1 cellular context compared by ENCODE assay signal in genomic region chr2:97590515-97591394, GRCh38.
A peak's percentile ranks its signal among the peaks of the same experiment; 100 is the strongest.
TF ChIP-seq lines count a peak whose summit lies in the region.
"Not testable (repeated sequence)": the region's sequence is repeated elsewhere in the genome, so short reads cannot be mapped to it uniquely, and the experiment has no call there.

No MANE protein-coding gene starts in this region.

TF ChIP-seq in HepG2, 621 proteins besides CTCF, POLR2A, EP300 and RAD21 (continued from another document and continues in another):
- peak; percentile 60; the same call in 1 of the 2 replicates for TF ChIP-seq ERF (CRISPR knock-in tag; IDR thresholded peaks at IDR 0.05)
- peak; percentile 83 for TF ChIP-seq ZFX (CRISPR knock-in tag; IDR thresholded peaks at IDR 0.05; ENCODE audit: low read depth)
- TF ChIP-seq HNRNPLL (IDR thresholded peaks at IDR 0.05; ENCODE audit: low read depth, low read length, poor library complexity, severe bottlenecking), result peak; percentile 95
- peak; percentile 36; the same call in 1 of the 2 replicates for TF ChIP-seq ZFP91 (CRISPR knock-in tag; IDR thresholded peaks at IDR 0.05; ENCODE audit: borderline replicate concordance)
- 0 out of 2 replicates have a peak, but pooled peaks have one; percentile 45 for TF ChIP-seq BCL3 (CRISPR knock-in tag; IDR thresholded peaks at IDR 0.05)
- TF ChIP-seq KLF16 (CRISPR knock-in tag; IDR thresholded peaks at IDR 0.05), result peak in 1 of 2 experiments; percentile 50; a peak in 1 of 4 replicates
- TF ChIP-seq FOXP1 (IDR thresholded peaks at IDR 0.05), result not testable (repeated sequence)
- TF ChIP-seq FOXP1 (CRISPR knock-in tag; IDR thresholded peaks at IDR 0.05), result peak; percentile 16; the same call in 1 of the 2 replicates
- TF ChIP-seq YEATS2 (CRISPR knock-in tag; IDR thresholded peaks at IDR 0.05; ENCODE audit: borderline replicate concordance), result peak; percentile 57; the same call in 1 of the 2 replicates
- TF ChIP-seq GATAD1 (CRISPR knock-in tag; IDR thresholded peaks at IDR 0.05), result 0 out of 2 replicates have a peak, but pooled peaks have one; percentile 42
- peak; percentile 35; the same call in 1 of the 2 replicates for TF ChIP-seq SIN3B (IDR thresholded peaks at IDR 0.05; ENCODE audit: low read length)
- TF ChIP-seq HMGXB4 (CRISPR knock-in tag; IDR thresholded peaks at IDR 0.05; ENCODE audit: borderline replicate concordance in 1 of 2, low read depth in 1 of 2), result peak; percentile 85 to 93; a peak in 3 of 4 replicates
- TF ChIP-seq TFDP1 (CRISPR knock-in tag; IDR thresholded peaks at IDR 0.05; ENCODE audit: borderline replicate concordance), result peak; percentile 46; the same call in 1 of the 2 replicates
- peak; percentile 9; the same call in 1 of the 2 replicates for TF ChIP-seq ZNF570 (CRISPR knock-in tag; IDR thresholded peaks at IDR 0.05; ENCODE audit: borderline replicate concordance)
- peak; percentile 49; the same call in 1 of the 2 replicates for TF ChIP-seq RBFOX2 (IDR thresholded peaks at IDR 0.05; ENCODE audit: low read depth, low read length)
- peak; percentile 54; the same call in 1 of the 2 replicates for TF ChIP-seq ZNF839 (CRISPR knock-in tag; IDR thresholded peaks at IDR 0.05; ENCODE audit: borderline replicate concordance)
- 0 out of 2 replicates have a peak, but pooled peaks have one; percentile 67 for TF ChIP-seq SMAD3 (CRISPR knock-in tag; IDR thresholded peaks at IDR 0.05)
- TF ChIP-seq ZNF24 (IDR thresholded peaks at IDR 0.05), result peak; percentile 48; the same call in 1 of the 2 replicates
- peak; percentile 2; the same call in 1 of the 2 replicates for TF ChIP-seq ISL2 (CRISPR knock-in tag; IDR thresholded peaks at IDR 0.05)
- peak; percentile 7; the same call in 1 of the 2 replicates for TF ChIP-seq HOMEZ (CRISPR knock-in tag; IDR thresholded peaks at IDR 0.05; ENCODE audit: low read depth)
- peak; percentile 61 for TF ChIP-seq MXD3 (CRISPR knock-in tag; IDR thresholded peaks at IDR 0.05)
- peak; percentile 1 for TF ChIP-seq ZNF18 (CRISPR knock-in tag; IDR thresholded peaks at IDR 0.05; ENCODE audit: insufficient replicate concordance)
- peak; percentile 78 for TF ChIP-seq ZNF574 (CRISPR knock-in tag; IDR thresholded peaks at IDR 0.05)
- TF ChIP-seq ZNF687 (CRISPR knock-in tag; IDR thresholded peaks at IDR 0.05), result peak; percentile 77
- TF ChIP-seq RXRB (CRISPR knock-in tag; IDR thresholded peaks at IDR 0.05; ENCODE audit: borderline replicate concordance), result 0 out of 2 replicates have a peak, but pooled peaks have one; percentile 26
- peak; percentile 82 for TF ChIP-seq FOXK1 (CRISPR knock-in tag; IDR thresholded peaks at IDR 0.05; ENCODE audit: borderline replicate concordance, low read depth)
- TF ChIP-seq PRDM10 (CRISPR knock-in tag; IDR thresholded peaks at IDR 0.05; ENCODE audit: low read depth), result 0 out of 2 replicates have a peak, but pooled peaks have one; percentile 32
- TF ChIP-seq MTERF4 (CRISPR knock-in tag; IDR thresholded peaks at IDR 0.05), result 0 out of 2 replicates have a peak, but pooled peaks have one; percentile 45
- peak; percentile 23 for TF ChIP-seq ASH2L (IDR thresholded peaks at IDR 0.05; ENCODE audit: insufficient read length, low read depth, low read length)
- TF ChIP-seq ZNF614 (CRISPR knock-in tag; IDR thresholded peaks at IDR 0.05; ENCODE audit: borderline replicate concordance), result 0 out of 2 replicates have a peak, but pooled peaks have one; percentile 25
- peak; percentile 13; the same call in 1 of the 2 replicates for TF ChIP-seq ZBTB7B (CRISPR knock-in tag; IDR thresholded peaks at IDR 0.05)
